18 cellular contexts compared by ENCODE assay signal in genomic region chr11:76361365-76361764, GRCh38. TPM values are rescaled to one million over a fixed set of nuclear protein-coding genes. Genes with fewer than 3 reads are reported as not detected.
DNase-seq lines count a peak whose midpoint lies in the region; ATAC-seq, FAIRE-seq and TF ChIP-seq lines count a peak whose summit lies in the region.
"Had no signal": no experiment of that assay in that cellular context is flagged by ENCODE, and none has a peak within 500 bp of the region (broad histone marks: within the 10 kb centered on the region; RNA-seq: fewer than 3 reads in every experiment).

No MANE protein-coding gene starts in this region.

- peak overlapping the region in 3 of 7 donors; percentile 33 to 62 (median 50) for H3K27ac Mint-ChIP-seq in CD4-positive, alpha-beta memory T cell

- no peak overlapping the region for H3K4me3 ChIP-seq in heart right ventricle
- no peak overlapping the region for H3K4me3 ChIP-seq in subcutaneous abdominal adipose tissue (ENCODE audit: low read depth in 1 of 5, low read length in 5 of 5)
- H3K4me3 ChIP-seq in CD4-positive, alpha-beta memory T cell (ENCODE audit: low read length in 2 of 2) = no peak overlapping the region
- H3K4me3 ChIP-seq: BLaER1 treated with 17β-estradiol and CSF1 and Interleukin-3, amounts not matched to agents 10 nM and 100 nM had no signal

- TF ChIP-seq POLR2A in H54 (IDR thresholded peaks at IDR 0.05; ENCODE audit: low read depth, low read length) (no peak), GM18505 (IDR thresholded peaks at IDR 0.05; ENCODE audit: borderline replicate concordance, extremely low read depth, insufficient read depth, insufficient read length) (no peak)

- CTCF ChIA-PET in CD4-positive, alpha-beta memory T cell (lab: Charles Lee; ENCODE audit: partially characterized antibody) = no interaction called here

- H3K4me1 ChIP-seq in heart right ventricle = peaks cover 0 to 25% (median 17%) of the 10 kb centered on the region in 9 donors
- H3K4me1 ChIP-seq in subcutaneous abdominal adipose tissue (ENCODE audit: control insufficient read depth in 5 of 5, insufficient read depth in 5 of 5, low read length in 5 of 5) = peaks cover 0 to 11% (median 9%) of the 10 kb centered on the region in 5 donors
- no peaks in the 10 kb centered on the region for H3K4me1 ChIP-seq in CD4-positive, alpha-beta memory T cell (ENCODE audit: insufficient read depth, low read length)

- no peaks in the 10 kb centered on the region for H3K27me3 Mint-ChIP-seq in CD4-positive, alpha-beta memory T cell
- H3K27me3 Mint-ChIP-seq: IgD-negative memory B cell had no signal

- H3K36me3 ChIP-seq in heart right ventricle (peaks cover 0 to 70% (median 13%) of the 10 kb centered on the region in 9 donors), subcutaneous abdominal adipose tissue (ENCODE audit: control insufficient read depth in 5 of 5, insufficient read depth in 5 of 5, low read length in 5 of 5) (peaks cover 3 to 16% (median 7%) of the 10 kb centered on the region in 5 donors)
- H3K36me3 ChIP-seq in CD4-positive, alpha-beta memory T cell (ENCODE audit: insufficient read depth, low read length) = peaks cover 7% of the 10 kb centered on the region

- no peak for TF ChIP-seq CTCF in heart right ventricle (IDR thresholded peaks at IDR 0.05)

- intact Hi-C loops in Right ventricle myocardium superior (cut with DNase I) (no loop called here), heart right ventricle (cut with DNase I) (no loop called here)
- intact Hi-C loops in CD4-positive, alpha-beta memory T cell (cut with micrococcal nuclease) = no loop called here

- peaks cover 51 to 68% of the 10 kb centered on the region in 2 donors for H3K36me3 Mint-ChIP-seq in CD4-positive, alpha-beta memory T cell

- H3K27ac ChIP-seq in heart right ventricle (peak overlapping the region in 1 of 10 donors; percentile 53), subcutaneous abdominal adipose tissue (ENCODE audit: low read depth, low read length) (peak overlapping the region; percentile 10)
- H3K27ac ChIP-seq in CD4-positive, alpha-beta memory T cell (ENCODE audit: low read depth, low read length) = no peak overlapping the region
- H3K27ac ChIP-seq: BLaER1 treated with 17β-estradiol and CSF1 and Interleukin-3, amounts not matched to agents 10 nM and 100 nM had no signal

- POLR2A ChIA-PET in CD4-positive, alpha-beta memory T cell (lab: Charles Lee; ENCODE audit: partially characterized antibody) = no interaction called here

- no peak overlapping the region for H3K4me3 Mint-ChIP-seq in CD4-positive, alpha-beta memory T cell
- H3K4me3 Mint-ChIP-seq: IgD-negative memory B cell had no signal

- peak; percentile 29 for ATAC-seq in Right ventricle myocardium superior (ENCODE audit: poor library complexity)
- ATAC-seq in heart right ventricle = no peak
- ATAC-seq in GM18505 (IDR thresholded peaks at IDR 0.05; ENCODE audit: unreplicated experiment) = no peak
- ATAC-seq: HCT116 had no signal

- FAIRE-seq in H54 (lab: Jason Lieb, UNC) = peak; percentile 6
- FAIRE-seq: RCC 7860 had no signal

- DNase-seq in Right ventricle myocardium superior (no peak), heart right ventricle (no peak), H54 (ENCODE audit: insufficient read length, low spot score) (no peak), dedifferentiated amniotic fluid mesenchymal stem cell (ENCODE audit: extremely low spot score) (peak; percentile 28), foreskin melanocyte (no peak)
- no peak for DNase-seq in CD4-positive, alpha-beta memory T cell
- DNase-seq: DMS 273 treated with DMSO at 0.1 percent for 48 hours, MV-4-11, NCI-H1417 treated with DMSO at 0.1 percent for 48 hours, NCI-H2029, NCI-H510A treated with DMSO at 0.1 percent for 48 hours, SHP77 treated with DMSO at 0.1 percent for 48 hours had no signal

- H3K9me3 Mint-ChIP-seq in CD4-positive, alpha-beta memory T cell = no peaks in the 10 kb centered on the region
- H3K9me3 Mint-ChIP-seq: IgD-negative memory B cell had no signal

- H3K4me1 Mint-ChIP-seq in CD4-positive, alpha-beta memory T cell = peaks cover 8 to 15% (median 13%) of the 10 kb centered on the region in 4 donors

- H3K27me3 ChIP-seq in heart right ventricle = no peaks in the 10 kb centered on the region
- H3K27me3 ChIP-seq in subcutaneous abdominal adipose tissue (ENCODE audit: control insufficient read depth in 5 of 5, insufficient read depth in 4 of 5, low read length in 5 of 5) = no peaks in the 10 kb centered on the region
- H3K27me3 ChIP-seq in CD4-positive, alpha-beta memory T cell (ENCODE audit: insufficient read depth, low read length) = no peaks in the 10 kb centered on the region
- H3K27me3 ChIP-seq: BLaER1 treated with 17β-estradiol and CSF1 and Interleukin-3, amounts not matched to agents 10 nM and 100 nM had no signal

- H3K9ac ChIP-seq in subcutaneous abdominal adipose tissue (ENCODE audit: low read length in 5 of 5) = no peak overlapping the region
- H3K9ac ChIP-seq: BLaER1 treated with 17β-estradiol and CSF1 and Interleukin-3, amounts not matched to agents 10 nM and 100 nM had no signal

- no peaks in the 10 kb centered on the region for H3K9me3 ChIP-seq in heart right ventricle
- H3K9me3 ChIP-seq in subcutaneous abdominal adipose tissue (ENCODE audit: control insufficient read depth in 5 of 5, low read length in 5 of 5) = no peaks in the 10 kb centered on the region
- no peaks in the 10 kb centered on the region for H3K9me3 ChIP-seq in CD4-positive, alpha-beta memory T cell (ENCODE audit: control insufficient read depth in 1 of 2, low read length in 2 of 2)

RNA-seq across cellular contexts. Expression of gene THAP12, which starts 19.6 kb away (rescaled TPM):
- 18.3 TPM for total RNA-seq in Right ventricle myocardium superior
- total RNA-seq in heart right ventricle = 10 to 100 TPM; 18.1 to 25.8 (median 22.4) TPM
- polyA plus RNA-seq in heart right ventricle = 10 to 100 TPM; 11.2 to 12.8 TPM
- 10 to 100 TPM; 53.7 to 57.3 TPM for total RNA-seq in CD4-positive, alpha-beta memory T cell
- polyA plus RNA-seq in CD4-positive, alpha-beta memory T cell = 10 to 100 TPM; 68.3 to 76.2 TPM

RNA-seq across cellular contexts. Expression of gene GVQW3, which starts 19.8 kb away (rescaled TPM):
- total RNA-seq in Right ventricle myocardium superior (1.5 TPM), heart right ventricle (1 to 10 TPM in 9 of 10 donors, under 1 TPM in 1; 0.93 to 2.7 (median 1.8) TPM)
- polyA plus RNA-seq in heart right ventricle = under 1 TPM; 0.37 to 0.41 TPM
- total RNA-seq in CD4-positive, alpha-beta memory T cell = 10 to 100 TPM in 1 of 2 experiments, 1 to 10 TPM in 1; 8.7 to 10.1 TPM
- polyA plus RNA-seq in CD4-positive, alpha-beta memory T cell = 1 to 10 TPM; 1.7 to 2.7 TPM
